Comparison of ENCODE assay signal across 8 cellular contexts in genomic region chr12:13102481-13103195, GRCh38. TPM values are rescaled to one million over a fixed set of nuclear protein-coding genes. Genes with fewer than 3 reads are reported as not detected.
DNase-seq lines count a peak whose midpoint lies in the region; ATAC-seq and TF ChIP-seq lines count a peak whose summit lies in the region.

No MANE protein-coding gene starts in this region.

- no peaks in the 10 kb centered on the region for H3K27me3 Mint-ChIP-seq in activated naive CD4-positive, alpha-beta T cell treated with anti-CD3 and anti-CD28 coated beads for 36 hours (ENCODE audit: low read depth)

- H3K9me3 Mint-ChIP-seq in activated naive CD4-positive, alpha-beta T cell treated with anti-CD3 and anti-CD28 coated beads for 36 hours = no peaks in the 10 kb centered on the region

- intact Hi-C loops in activated naive CD4-positive, alpha-beta T cell treated with anti-CD3 and anti-CD28 coated beads for 36 hours (cut with micrococcal nuclease) = loop anchor here (1.0 kb wide), 2 partner anchors 50 to 55 kb away; no protein-coding TSS in a partner anchor
- intact Hi-C loops in transverse colon (cut with DNase I; ENCODE audit: low total_unique reads) = loop anchor here (5.0 kb wide), 2 partner anchors 95 to 110 kb away; partner anchors contain the start of gene EMP1

- peak overlapping the region; percentile 27 for H3K27ac Mint-ChIP-seq in activated naive CD4-positive, alpha-beta T cell treated with anti-CD3 and anti-CD28 coated beads for 36 hours

- CTCF ChIA-PET in activated naive CD4-positive, alpha-beta T cell treated with anti-CD3 and anti-CD28 coated beads for 36 hours (lab: Charles Lee) = interaction anchor here (0.7 to 5.7 kb wide), 4 partner anchors 60 to 202 kb away, joined by 3 to 147 read pairs (median 4); no protein-coding TSS in a partner anchor

- no peak overlapping the region for H3K4me3 ChIP-seq in mesodermal cell (ENCODE audit: extremely low read depth, insufficient read depth, low read length, poor library complexity, severe bottlenecking)
- H3K4me3 ChIP-seq in transverse colon = no peak overlapping the region

- WGBS in mesodermal cell (ENCODE audit: insufficient coverage in 2 of 2), 2 experiments = 84 to 87% methylated on average over 5 of the region's 7 CpGs
- WGBS in transverse colon (ENCODE audit: low coverage in 1 of 2), 2 donors = 68 to 85% methylated on average over 2 to 7 of the region's 7 CpGs

- in situ Hi-C loops in transverse colon (cut with MboI; ENCODE audit: low pct_ligation_motif_present in 1 of 4, low pct_unique_long_range_greater_than_20kb in 1 of 4, low sequenced_read_pairs in 3 of 4) = loop anchor here in 1 of 4 donors (10.0 kb wide), 1 partner anchor 102 kb away; no protein-coding TSS in a partner anchor

- no peaks in the 10 kb centered on the region for H3K36me3 Mint-ChIP-seq in activated naive CD4-positive, alpha-beta T cell treated with anti-CD3 and anti-CD28 coated beads for 36 hours (ENCODE audit: low read depth)

- H3K4me3 Mint-ChIP-seq in activated naive CD4-positive, alpha-beta T cell treated with anti-CD3 and anti-CD28 coated beads for 36 hours = no peak overlapping the region

- no peak for TF ChIP-seq EP300 in transverse colon (IDR thresholded peaks at IDR 0.05; ENCODE audit: low read depth)

- H3K27ac ChIP-seq in mesodermal cell (ENCODE audit: low read depth, low read length, severe bottlenecking) = peak overlapping the region; percentile 100
- H3K27ac ChIP-seq in transverse colon = peak overlapping the region; percentile 83 to 94 (median 88)

- no peak for ATAC-seq in HG02884 (IDR thresholded peaks at IDR 0.05; ENCODE audit: unreplicated experiment)

- H3K27me3 ChIP-seq in transverse colon = no peaks in the 10 kb centered on the region

- H3K36me3 ChIP-seq in mesodermal cell (ENCODE audit: control insufficient read depth, insufficient read depth, low read length) = no peaks in the 10 kb centered on the region
- no peaks in the 10 kb centered on the region for H3K36me3 ChIP-seq in transverse colon

- H3K4me1 Mint-ChIP-seq in activated naive CD4-positive, alpha-beta T cell treated with anti-CD3 and anti-CD28 coated beads for 36 hours (ENCODE audit: low read depth) = peaks cover 49% of the 10 kb centered on the region

- H3K4me1 ChIP-seq in mesodermal cell (ENCODE audit: control insufficient read depth, insufficient read depth, low read length, poor library complexity, severe bottlenecking) (peaks cover 46% of the 10 kb centered on the region), transverse colon (peaks cover 10 to 47% (median 37%) of the 10 kb centered on the region in 4 donors)

- TF ChIP-seq CTCF in transverse colon (IDR thresholded peaks at IDR 0.05) = no peak

- H3K9me3 ChIP-seq in mesodermal cell (ENCODE audit: control insufficient read depth, low read length) (no peaks in the 10 kb centered on the region), transverse colon (no peaks in the 10 kb centered on the region)

- no peak for DNase-seq in activated naive CD4-positive, alpha-beta T cell treated with anti-CD3 and anti-CD28 coated beads for 36 hours
- DNase-seq in activated naive CD4-positive, alpha-beta T cell (lab: John Stamatoyannopoulos, UW) = no peak
- DNase-seq in astrocyte of the hippocampus (ENCODE audit: low read depth, low spot score) (peak; percentile 31), transverse colon (no peak), SHP77 treated with DMSO at 0.1 percent for 48 hours (lab: John Stamatoyannopoulos, UW) (no peak), NCI-H2029 (lab: John Stamatoyannopoulos, UW) (no peak)

- TF ChIP-seq POLR2A in transverse colon (IDR thresholded peaks at IDR 0.05) = no peak

RNA-seq across cellular contexts. Expression of gene GSG1, which starts 0.8 kb away (rescaled TPM):
- total RNA-seq in activated naive CD4-positive, alpha-beta T cell treated with anti-CD3 and anti-CD28 coated beads for 36 hours = not detected
- 0.44 TPM for polyA plus RNA-seq in mesodermal cell (2013, experiment 1 of 2)
- 0.35 TPM for polyA plus RNA-seq in mesodermal cell (2013, experiment 2 of 2)
- not detected for total RNA-seq in transverse colon

RNA-seq across cellular contexts. Expression of gene FAM234B, which starts 58.5 kb away (rescaled TPM):
- total RNA-seq in activated naive CD4-positive, alpha-beta T cell treated with anti-CD3 and anti-CD28 coated beads for 36 hours = 1 to 10 TPM; 7.4 to 7.7 TPM
- polyA plus RNA-seq in mesodermal cell (2013, experiment 1 of 2) = 10.6 TPM
- 9.3 TPM for polyA plus RNA-seq in mesodermal cell (2013, experiment 2 of 2)
- total RNA-seq in transverse colon = 1 to 10 TPM in 3 of 4 donors, under 1 TPM in 1; 0.60 to 2.6 (median 1.8) TPM
